ENCODE assay signal across 10 cellular contexts in genomic region chr18:903703-904102, GRCh38. TPM values are rescaled to one million over a fixed set of nuclear protein-coding genes. Genes with fewer than 3 reads are reported as not detected.
DNase-seq lines count a peak whose midpoint lies in the region; ATAC-seq and TF ChIP-seq lines count a peak whose summit lies in the region.
"Had no signal": no experiment of that assay in that cellular context is flagged by ENCODE, and none has a peak within 500 bp of the region (broad histone marks: within the 10 kb centered on the region; RNA-seq: fewer than 3 reads in every experiment).

No MANE protein-coding gene starts in this region.

- no peaks in the 10 kb centered on the region for H3K36me3 ChIP-seq in cardiac muscle cell

- no peak for TF ChIP-seq CTCF in cardiac muscle cell (IDR thresholded peaks at IDR 0.05; ENCODE audit: low read depth, low read length)

- in situ Hi-C loops in G401 (cut with HindIII; ENCODE audit: low sequenced_read_pairs), result no loop called here

- H3K4me1 ChIP-seq in cardiac muscle cell (ENCODE audit: low read depth), result peaks cover 6% of the 10 kb centered on the region

- intact Hi-C loops in Right ventricle myocardium inferior (cut with DNase I), result no loop called here

- ATAC-seq in Right ventricle myocardium inferior (no peak), esophagus mucosa (peak; percentile 51), HG03432 (IDR thresholded peaks at IDR 0.05; ENCODE audit: unreplicated experiment) (no peak)
- ATAC-seq: T-helper 17 cell had no signal

- DNase-seq in cardiac muscle cell (ENCODE audit: low read depth in 1 of 2, low spot score in 1 of 2), result peak; percentile 71 to 83
- no peak for DNase-seq in Right ventricle myocardium inferior (ENCODE audit: missing footprints)
- DNase-seq in T-helper 9 cell, result peak; percentile 12
- DNase-seq in pulmonary artery endothelial cell (ENCODE audit: low read depth, low spot score), result peak; percentile 7
- DNase-seq in AML-193 (lab: John Stamatoyannopoulos, UW), result no peak
- DNase-seq in G401 (ENCODE audit: low spot score), result no peak

- H3K27ac ChIP-seq in cardiac muscle cell, result no peak overlapping the region

- no peak overlapping the region for H3K4me3 ChIP-seq in cardiac muscle cell
- H3K4me3 ChIP-seq: lung had no signal

- H3K9me3 ChIP-seq in cardiac muscle cell (ENCODE audit: low read depth), result no peaks in the 10 kb centered on the region

- peaks cover 98% of the 10 kb centered on the region for H3K27me3 ChIP-seq in cardiac muscle cell

RNA-seq across cellular contexts. Expression of gene ADCYAP1, which starts 1.0 kb away (rescaled TPM):
- total RNA-seq in cardiac muscle cell, result 0.04 TPM in 1 of 2 replicates, not detected in the other
- polyA plus RNA-seq in cardiac muscle cell, result not detected in 2 replicates
- total RNA-seq in Right ventricle myocardium inferior, result not detected
- total RNA-seq in esophagus mucosa, result 0.12 TPM
- not detected in 2 replicates for total RNA-seq in pulmonary artery endothelial cell
- 5.0 and 13.9 TPM in 2 replicates for total RNA-seq in G401 (2014; rRNA removed; shearing (Covaris generic))
- total RNA-seq: T-helper 17 cell had no signal

Comparison
In these comparisons a context has a peak if more than half of its experiments do, and no peak if none do; other contexts are left out.
1. DNase-seq: peak in cardiac muscle cell (2 of 2), T-helper 9 cell (single experiment) and pulmonary artery endothelial cell (single experiment); none in Right ventricle myocardium inferior (single experiment), AML-193 (0 of 2) and G401 (single experiment).